13 cellular contexts compared by ENCODE assay signal in genomic region chr17:64984181-64984580, GRCh38.
A peak's percentile ranks its signal among the peaks of the same experiment; 100 is the strongest.
DNase-seq lines count a peak whose midpoint lies in the region; ATAC-seq, FAIRE-seq and TF ChIP-seq lines count a peak whose summit lies in the region.
"Had no signal": no experiment of that assay in that cellular context is flagged by ENCODE, and none has a peak within 500 bp of the region (broad histone marks: within the 10 kb centered on the region; RNA-seq: fewer than 3 reads in every experiment).

No MANE protein-coding gene starts in this region.

- peaks cover 3 to 6% of the 10 kb centered on the region in 2 donors for H3K9me3 Mint-ChIP-seq in activated T-cell treated with anti-CD3 and anti-CD28 coated beads, Interleukin-2, amount 50 U/mL, for 72 hours
- H3K9me3 Mint-ChIP-seq in activated CD4-positive, alpha-beta memory T cell treated with anti-CD3 and anti-CD28 coated beads for 36 hours: peaks cover 3% of the 10 kb centered on the region

- peaks cover 9 to 38% of the 10 kb centered on the region in 2 donors for H3K4me1 ChIP-seq in left lung
- H3K4me1 ChIP-seq in thyroid gland: peaks cover 22 to 54% of the 10 kb centered on the region in 2 donors
- peaks cover 0 to 7% (median 0%) of the 10 kb centered on the region in 3 donors for H3K4me1 ChIP-seq in pancreas

- CTCF ChIA-PET in activated CD4-positive, alpha-beta memory T cell treated with anti-CD3 and anti-CD28 coated beads for 36 hours (lab: Charles Lee): interaction anchor here (1.1 to 4.0 kb wide), 4 partner anchors 9 to 62 kb away, joined by 3 to 27 read pairs (median 5); no protein-coding TSS in a partner anchor

- H3K4me3 ChIP-seq in left lung (no peak overlapping the region), thyroid gland (replicated peaks in 1 of 3) (no peak overlapping the region), pancreas (no peak overlapping the region)

- peak overlapping the region; percentile 90 to 99 for H3K27ac ChIP-seq in left lung
- peak overlapping the region; percentile 73 to 85 (median 77) for H3K27ac ChIP-seq in thyroid gland
- H3K27ac ChIP-seq in pancreas: peak overlapping the region in 2 of 4 donors; percentile 28 to 84

- TF ChIP-seq CTCF in left lung (IDR thresholded peaks at IDR 0.05): no peak
- TF ChIP-seq CTCF in thyroid gland (IDR thresholded peaks at IDR 0.05): no peak
- no peak for TF ChIP-seq CTCF in pancreas (IDR thresholded peaks at IDR 0.05)

- H3K27me3 ChIP-seq in left lung (no peaks in the 10 kb centered on the region), thyroid gland (no peaks in the 10 kb centered on the region), pancreas (no peaks in the 10 kb centered on the region)

- peaks cover 3 to 9% of the 10 kb centered on the region in 2 donors for H3K36me3 Mint-ChIP-seq in activated T-cell treated with anti-CD3 and anti-CD28 coated beads, Interleukin-2, amount 50 U/mL, for 72 hours (ENCODE audit: insufficient read depth in 2 of 2)
- H3K36me3 Mint-ChIP-seq in activated CD4-positive, alpha-beta memory T cell treated with anti-CD3 and anti-CD28 coated beads for 36 hours: no peaks in the 10 kb centered on the region

- DNase-seq in activated T-cell treated with anti-CD3 and anti-CD28 coated beads, Interleukin-2, amount 50 U/mL, for 72 hours: peak in 1 of 2 donors; percentile 20
- no peak for DNase-seq in activated T-cell treated with anti-CD3 and anti-CD28 coated beads, Interleukin-2, amount 50 U/mL, for 1 hour
- DNase-seq in activated CD4-positive, alpha-beta memory T cell treated with anti-CD3 and anti-CD28 coated beads for 36 hours: no peak
- DNase-seq in left lung (no peak), thyroid gland (no peak), DMS153 treated with DMSO at 0.1 percent for 48 hours (lab: John Stamatoyannopoulos, UW; ENCODE audit: unreplicated experiment) (no peak), pancreas (no peak)
- DNase-seq in stimulated activated CD4-positive, alpha-beta T cell treated with anti-CD3 and anti-CD28 coated beads, Interleukin-15, amount 100 ng/mL, for 24 hours: no peak
- DNase-seq: activated T-cell treated with anti-CD3 and anti-CD28 coated beads for 4 hours, dermis blood vessel endothelial cell, glutamatergic neuron, NCI-H2171 treated with DMSO at 0.1 percent for 48 hours had no signal

- no peaks in the 10 kb centered on the region for H3K27me3 Mint-ChIP-seq in activated T-cell treated with anti-CD3 and anti-CD28 coated beads, Interleukin-2, amount 50 U/mL, for 72 hours (ENCODE audit: low read depth)
- no peaks in the 10 kb centered on the region for H3K27me3 Mint-ChIP-seq in activated CD4-positive, alpha-beta memory T cell treated with anti-CD3 and anti-CD28 coated beads for 36 hours

- no peaks in the 10 kb centered on the region for H3K9me3 ChIP-seq in left lung
- H3K9me3 ChIP-seq in thyroid gland: no peaks in the 10 kb centered on the region
- H3K9me3 ChIP-seq in pancreas: no peaks in the 10 kb centered on the region

- intact Hi-C loops in activated CD4-positive, alpha-beta memory T cell treated with anti-CD3 and anti-CD28 coated beads for 36 hours (cut with micrococcal nuclease): loop anchor here (2.0 kb wide), 1 partner anchor 15 kb away; no protein-coding TSS in a partner anchor
- intact Hi-C loops in left lung (cut with DNase I) (no loop called here), thyroid gland (cut with DNase I) (no loop called here), pancreas (cut with DNase I) (no loop called here)

- no peak for FAIRE-seq in pancreas (lab: Jason Lieb, UNC)
- FAIRE-seq: urothelium cell line had no signal

- H3K36me3 ChIP-seq in left lung: no peaks in the 10 kb centered on the region
- H3K36me3 ChIP-seq in thyroid gland: no peaks in the 10 kb centered on the region
- no peaks in the 10 kb centered on the region for H3K36me3 ChIP-seq in pancreas

- 54 to 76% methylated on average over 3 of the region's 3 CpGs for WGBS in thyroid gland, 2 donors
- 74 to 89% methylated on average over 3 of the region's 3 CpGs for WGBS in pancreas, 2 donors

- POLR2A ChIA-PET in activated CD4-positive, alpha-beta memory T cell treated with anti-CD3 and anti-CD28 coated beads for 36 hours (lab: Charles Lee): interaction anchor here (3.3 kb wide), 1 partner anchor 9 kb away, joined by 47 read pairs; no protein-coding TSS in a partner anchor

- no peak for ATAC-seq in activated T-cell treated with anti-CD3 and anti-CD28 coated beads, Interleukin-2, amount 50 U/mL, for 72 hours (replicated peaks in 1 of 2)
- ATAC-seq in left lung (peak; percentile 4), pancreas (no peak)

- H3K4me3 Mint-ChIP-seq in activated T-cell treated with anti-CD3 and anti-CD28 coated beads, Interleukin-2, amount 50 U/mL, for 72 hours: peak overlapping the region; percentile 82 to 90
- peak overlapping the region; percentile 7 for H3K4me3 Mint-ChIP-seq in activated CD4-positive, alpha-beta memory T cell treated with anti-CD3 and anti-CD28 coated beads for 36 hours

- TF ChIP-seq POLR2A in thyroid gland (IDR thresholded peaks at IDR 0.05): no peak

- peaks cover 64% of the 10 kb centered on the region for H3K4me1 Mint-ChIP-seq in activated T-cell treated with anti-CD3 and anti-CD28 coated beads, Interleukin-2, amount 50 U/mL, for 72 hours (ENCODE audit: low read depth)
- peaks cover 48% of the 10 kb centered on the region for H3K4me1 Mint-ChIP-seq in activated CD4-positive, alpha-beta memory T cell treated with anti-CD3 and anti-CD28 coated beads for 36 hours (ENCODE audit: low read depth)

- peak overlapping the region; percentile 100 for H3K27ac Mint-ChIP-seq in activated T-cell treated with anti-CD3 and anti-CD28 coated beads, Interleukin-2, amount 50 U/mL, for 72 hours
- H3K27ac Mint-ChIP-seq in activated CD4-positive, alpha-beta memory T cell treated with anti-CD3 and anti-CD28 coated beads for 36 hours: peak overlapping the region; percentile 97
